23 cellular contexts compared by ENCODE assay signal in genomic region chr5:148962761-148963324, GRCh38.
DNase-seq lines count a peak whose midpoint lies in the region; ATAC-seq and TF ChIP-seq lines count a peak whose summit lies in the region.
"Had no signal": no experiment of that assay in that cellular context is flagged by ENCODE, and none has a peak within 500 bp of the region (broad histone marks: within the 10 kb centered on the region; RNA-seq: fewer than 3 reads in every experiment).

No MANE protein-coding gene starts in this region.

- H3K27me3 ChIP-seq in esophagus (ENCODE audit: control insufficient read depth in 1 of 2, insufficient read depth in 2 of 2, low read length in 2 of 2), result no peaks in the 10 kb centered on the region
- H3K27me3 ChIP-seq in gastrocnemius medialis, result no peaks in the 10 kb centered on the region
- no peaks in the 10 kb centered on the region for H3K27me3 ChIP-seq in thyroid gland

- H3K27ac ChIP-seq in esophagus (ENCODE audit: low read depth in 2 of 2, low read length in 1 of 2), result peak overlapping the region; percentile 51 to 89
- peak overlapping the region; percentile 90 to 96 (median 93) for H3K27ac ChIP-seq in gastrocnemius medialis
- H3K27ac ChIP-seq in thyroid gland, result no peak overlapping the region
- H3K27ac ChIP-seq: A549, HL-60, KMS-11, SK-N-MC had no signal

- in situ Hi-C loops in gastrocnemius medialis (cut with MboI; ENCODE audit: low sequenced_read_pairs in 4 of 4), result no loop called here

- H3K4me3 ChIP-seq in esophagus (ENCODE audit: low read depth in 1 of 2, low read length in 2 of 2) (peak overlapping the region in 1 of 2 donors; percentile 47), gastrocnemius medialis (no peak overlapping the region), thyroid gland (replicated peaks in 1 of 3) (no peak overlapping the region)
- H3K4me3 ChIP-seq: A549, PC-9, SK-N-MC had no signal

- TF ChIP-seq POLR2A in gastrocnemius medialis (IDR thresholded peaks at IDR 0.05), result no peak
- no peak for TF ChIP-seq POLR2A in thyroid gland (IDR thresholded peaks at IDR 0.05)

- peaks cover 0 to 10% of the 10 kb centered on the region in 2 donors for H3K4me1 ChIP-seq in esophagus (ENCODE audit: control insufficient read depth in 2 of 2, insufficient read depth in 2 of 2, low read length in 1 of 2)
- peaks cover 20 to 35% of the 10 kb centered on the region in 2 donors for H3K4me1 ChIP-seq in gastrocnemius medialis
- H3K4me1 ChIP-seq in thyroid gland, result peaks cover 17 to 26% of the 10 kb centered on the region in 2 donors

- TF ChIP-seq CTCF in gastrocnemius medialis (IDR thresholded peaks at IDR 0.05 in 4 of 5, conservative IDR thresholded peaks at IDR 0.05 in 1 of 5) (no peak), thyroid gland (IDR thresholded peaks at IDR 0.05) (no peak)

- WGBS in esophagus, 2 donors, result 77 to 94% methylated on average over 3 of the region's 3 CpGs
- 86 to 97% methylated on average over 3 of the region's 3 CpGs for WGBS in thyroid gland, 2 donors

- intact Hi-C loops in gastrocnemius medialis (cut with DNase I; ENCODE audit: low total_unique reads), result no loop called here
- intact Hi-C loops in thyroid gland (cut with DNase I), result no loop called here

- no peaks in the 10 kb centered on the region for H3K36me3 ChIP-seq in esophagus (ENCODE audit: control insufficient read depth in 2 of 2, insufficient read depth in 2 of 2, low read length in 1 of 2)
- H3K36me3 ChIP-seq in gastrocnemius medialis, result no peaks in the 10 kb centered on the region
- no peaks in the 10 kb centered on the region for H3K36me3 ChIP-seq in thyroid gland

- peak; percentile 43 for DNase-seq in NCI-H748 (lab: John Stamatoyannopoulos, UW; ENCODE audit: unreplicated experiment)
- no peak for DNase-seq in NCI-H748 treated with DMSO at 0.1 percent for 48 hours (lab: John Stamatoyannopoulos, UW)
- peak; percentile 22 for DNase-seq in SW480 (ENCODE audit: low spot score)
- no peak for DNase-seq in gastrocnemius medialis
- no peak for DNase-seq in thyroid gland
- DNase-seq: DMS79, NCI-H1092 treated with DMSO at 0.1 percent for 48 hours, NCI-H1436 treated with DMSO at 0.1 percent for 48 hours, NCI-H1930, NCI-H2171 treated with DMSO at 0.1 percent for 48 hours, NCI-H510A, NCI-H82, SHP77, T-cell had no signal

- H3K9me3 ChIP-seq in esophagus (ENCODE audit: control insufficient read depth in 2 of 2, insufficient read depth in 1 of 2, low read depth in 1 of 2, low read length in 1 of 2), result no peaks in the 10 kb centered on the region
- H3K9me3 ChIP-seq in gastrocnemius medialis, result no peaks in the 10 kb centered on the region
- no peaks in the 10 kb centered on the region for H3K9me3 ChIP-seq in thyroid gland
- H3K9me3 ChIP-seq: A549 had no signal

- ATAC-seq in gastrocnemius medialis (no peak), HG03457 (IDR thresholded peaks at IDR 0.05; ENCODE audit: unreplicated experiment) (no peak), GM19395 (IDR thresholded peaks at IDR 0.05; ENCODE audit: unreplicated experiment) (no peak)
- ATAC-seq: A549, HepG2, T-cell had no signal

Comparison
In these comparisons a context has a peak if more than half of its experiments do, and no peak if none do; other contexts are left out.
1. DNase-seq: peak in NCI-H748 (single experiment) and SW480 (single experiment); none in NCI-H748 treated with DMSO at 0.1 percent for 48 hours (single experiment), gastrocnemius medialis (0 of 2) and thyroid gland (0 of 2).
2. H3K27ac ChIP-seq: peak in esophagus (2 of 2) and gastrocnemius medialis (4 of 4); none in thyroid gland (0 of 3).